Comparison of ENCODE assay signal across 8 cellular contexts in the genomic region with DNA sequence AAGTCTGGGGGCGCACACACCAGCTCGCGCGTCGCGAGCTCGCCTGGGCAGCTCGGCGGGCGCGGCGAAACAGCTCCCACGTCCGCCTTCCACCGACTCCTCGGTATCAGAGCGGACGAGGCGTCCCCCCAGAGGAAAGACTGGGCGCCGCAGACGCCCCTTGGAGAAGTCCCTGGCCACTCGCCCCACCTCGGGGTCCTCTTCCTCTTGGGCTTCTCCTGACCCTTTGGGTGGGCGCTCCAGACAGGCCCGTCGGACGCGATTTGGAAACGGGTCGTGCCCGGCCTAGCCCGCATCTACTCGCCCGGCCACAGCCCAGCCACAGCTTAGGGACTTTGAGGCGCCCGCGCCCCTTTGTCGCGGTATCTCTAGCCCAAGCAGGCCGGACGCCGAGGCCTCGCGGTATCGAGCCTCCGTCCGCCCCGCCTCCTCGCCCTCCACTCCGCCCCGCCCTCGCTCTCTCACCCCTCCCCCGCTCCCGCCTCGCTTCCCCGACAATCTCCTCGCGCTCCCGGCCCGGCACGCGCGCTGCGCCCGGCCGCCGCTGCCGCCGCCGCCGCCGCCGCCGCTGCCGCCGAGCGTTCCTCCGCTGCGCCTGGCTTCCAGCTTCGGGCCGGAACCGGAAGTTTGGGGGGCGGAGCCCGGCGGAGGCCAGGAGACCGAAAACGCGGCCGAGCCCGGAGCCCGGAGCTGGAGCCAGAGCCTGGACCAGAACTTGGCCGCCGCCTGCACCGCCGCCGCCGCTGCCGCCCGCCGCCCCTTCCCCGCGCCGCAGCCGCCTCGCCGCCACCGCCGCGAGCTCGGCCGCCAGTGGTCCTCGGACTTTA. TPM values are rescaled to one million over a fixed set of nuclear protein-coding genes. Genes with fewer than 3 reads are reported as not detected.
DNase-seq lines count a peak whose midpoint lies in the region; TF ChIP-seq lines count a peak whose summit lies in the region.

No MANE protein-coding gene starts in this region.

- no peaks in the 10 kb centered on the region for H3K36me3 ChIP-seq in osteoblast (ENCODE audit: insufficient read depth, low read length)

- TF ChIP-seq CTCF in HFFc6 (IDR thresholded peaks at IDR 0.05) (peak; percentile 52), osteoblast (IDR thresholded peaks at IDR 0.05; ENCODE audit: extremely low read depth, low read depth, low read length) (no peak)

- H3K4me3 Mint-ChIP-seq in HFFc6, result peak overlapping the region; percentile 98
- peak overlapping the region; percentile 89 for H3K4me3 Mint-ChIP-seq in activated naive CD8-positive, alpha-beta T cell treated with anti-CD3 and anti-CD28 coated beads for 36 hours

- H2AFZ ChIP-seq in osteoblast (ENCODE audit: low read length), result peak overlapping the region; percentile 93

- no peaks in the 10 kb centered on the region for H3K9me3 Mint-ChIP-seq in HFFc6
- H3K9me3 Mint-ChIP-seq in activated naive CD8-positive, alpha-beta T cell treated with anti-CD3 and anti-CD28 coated beads for 36 hours, result no peaks in the 10 kb centered on the region

- peaks cover 25% of the 10 kb centered on the region for H4K20me1 ChIP-seq in osteoblast (ENCODE audit: insufficient read depth, low read length)

- H3K9me3 ChIP-seq in osteoblast (ENCODE audit: low read depth, low read length), result no peaks in the 10 kb centered on the region

- peak overlapping the region; percentile 91 for H3K4me3 ChIP-seq in GM08714 (ENCODE audit: low read length)
- peak overlapping the region; percentile 87 for H3K4me3 ChIP-seq in osteoblast (ENCODE audit: insufficient read depth, low read length)

- H3K27me3 Mint-ChIP-seq in HFFc6 (ENCODE audit: insufficient read depth), result peaks cover 2% of the 10 kb centered on the region; the same call in 1 of the 2 replicates
- peaks cover 24% of the 10 kb centered on the region for H3K27me3 Mint-ChIP-seq in activated naive CD8-positive, alpha-beta T cell treated with anti-CD3 and anti-CD28 coated beads for 36 hours

- H3K4me2 ChIP-seq in osteoblast (ENCODE audit: insufficient read depth, low read length), result peak overlapping the region; percentile 99

- peaks cover 36% of the 10 kb centered on the region for H3K79me2 ChIP-seq in osteoblast (ENCODE audit: insufficient read depth, low read length)

- H3K36me3 Mint-ChIP-seq in HFFc6 (ENCODE audit: low read depth), result no peaks in the 10 kb centered on the region
- peaks cover 2% of the 10 kb centered on the region for H3K36me3 Mint-ChIP-seq in activated naive CD8-positive, alpha-beta T cell treated with anti-CD3 and anti-CD28 coated beads for 36 hours

- H3K27ac Mint-ChIP-seq in HFFc6, result peak overlapping the region; percentile 93
- peak overlapping the region; percentile 80 for H3K27ac Mint-ChIP-seq in activated naive CD8-positive, alpha-beta T cell treated with anti-CD3 and anti-CD28 coated beads for 36 hours

- peaks cover 41% of the 10 kb centered on the region for H3K4me1 Mint-ChIP-seq in HFFc6 (ENCODE audit: low read depth)
- peaks cover 33% of the 10 kb centered on the region for H3K4me1 Mint-ChIP-seq in activated naive CD8-positive, alpha-beta T cell treated with anti-CD3 and anti-CD28 coated beads for 36 hours

- intact Hi-C loops in head of caudate nucleus (cut with DNase I), result loop anchor here (10.0 kb wide), 1 partner anchor 181 kb away; a partner anchor contains a TSS

- peaks cover 9% of the 10 kb centered on the region for H3K27me3 ChIP-seq in osteoblast (ENCODE audit: insufficient read depth, low read length)

- peaks cover 13% of the 10 kb centered on the region for H3K4me1 ChIP-seq in osteoblast (ENCODE audit: insufficient read depth, low read length)

- DNase-seq in HFFc6 (peak; percentile 84), NAMALWA (ENCODE audit: low spot score) (peak; percentile 90), SKM-1 treated with dmso at 0.1 percent for 144 hours (lab: John Stamatoyannopoulos, UW; ENCODE audit: unreplicated experiment) (peak; percentile 83), head of caudate nucleus (peak; percentile 73 to 96 (median 92)), osteoblast (ENCODE audit: insufficient read length, low spot score, missing footprints) (peak; percentile 99)
- peak; percentile 90 for DNase-seq in activated naive CD8-positive, alpha-beta T cell treated with anti-CD3 and anti-CD28 coated beads for 36 hours

- H3K27ac ChIP-seq in osteoblast (ENCODE audit: low read depth, low read length), result peak overlapping the region; percentile 77
- peak overlapping the region; percentile 91 for H3K27ac ChIP-seq in temporal lobe (ENCODE audit: low read depth, low read length)

RNA-seq across cellular contexts. Expression of a gene that starts 0.8 kb away (rescaled TPM):
- total RNA-seq in HFFc6 (2021; fragmentation: NEBNext Ultra II Directional; extraction: Animal tissue kit (Norgen Biotek cat#: 25700)), result 1 to 10 TPM; 4.1 to 6.2 (median 5.0) TPM
- 1 to 10 TPM; 1.6 to 1.9 TPM for total RNA-seq in activated naive CD8-positive, alpha-beta T cell treated with anti-CD3 and anti-CD28 coated beads for 36 hours
- total RNA-seq in osteoblast (36.8 and 39.4 TPM in 2 replicates), temporal lobe (88.3 TPM)

Comparison
In these comparisons a context has a peak if more than half of its experiments do, and no peak if none do; other contexts are left out.
1. Peak in every context shown above with its lines: DNase-seq, H3K4me3 ChIP-seq and H3K27ac ChIP-seq.